In genomic region chr18:58042826-58043362, GRCh38 we compare ENCODE assay signal across 8 cellular contexts. TPM values are rescaled to one million over a fixed set of nuclear protein-coding genes. Genes with fewer than 3 reads are reported as not detected.
DNase-seq lines count a peak whose midpoint lies in the region; ATAC-seq, FAIRE-seq and TF ChIP-seq lines count a peak whose summit lies in the region.

No MANE protein-coding gene starts in this region.

- peaks cover 35% of the 10 kb centered on the region for H3K79me2 ChIP-seq in K562 (ENCODE audit: control insufficient read depth, insufficient read depth, low read length)

- no peak for DNase-seq in stimulated activated naive CD8-positive, alpha-beta T cell treated with anti-CD3 and anti-CD28 coated beads, Interleukin-15, Interleukin-2, amounts not matched to agents 100 U/mL and 50 U/mL, for 24 hours
- DNase-seq in K562 (ENCODE audit: extremely low read depth in 1 of 4, low spot score in 3 of 4) (peak in 1 of 4 experiments; percentile 27), lung microvascular endothelial cell (ENCODE audit: low read depth in 2 of 2) (peak; percentile 3), D341Med (ENCODE audit: low spot score) (no peak), DMS114 treated with DMSO at 0.1 percent for 48 hours (lab: John Stamatoyannopoulos, UW; ENCODE audit: unreplicated experiment) (no peak)

- no peaks in the 10 kb centered on the region for H3K9me3 Mint-ChIP-seq in stimulated activated naive CD8-positive, alpha-beta T cell treated with anti-CD3 and anti-CD28 coated beads, Interleukin-15, Interleukin-2, amounts not matched to agents 100 ng/mL and 50 ng/mL, for 24 hours

- no peak for TF ChIP-seq POLR2A in K562 (conservative IDR thresholded peaks at IDR 0.05)

- no peaks in the 10 kb centered on the region for H3K36me3 Mint-ChIP-seq in stimulated activated naive CD8-positive, alpha-beta T cell treated with anti-CD3 and anti-CD28 coated beads, Interleukin-15, Interleukin-2, amounts not matched to agents 100 ng/mL and 50 ng/mL, for 24 hours (ENCODE audit: low read depth)

- FAIRE-seq in K562 (lab: Jason Lieb, UNC), result peak; percentile 32

- H2AFZ ChIP-seq in K562 (ENCODE audit: low read depth, low read length), result peak overlapping the region; percentile 96

- H4K20me1 ChIP-seq in K562 (replicated peaks; ENCODE audit: control insufficient read depth, insufficient read depth, low read length), result no peaks in the 10 kb centered on the region

- H3K4me1 Mint-ChIP-seq in stimulated activated naive CD8-positive, alpha-beta T cell treated with anti-CD3 and anti-CD28 coated beads, Interleukin-15, Interleukin-2, amounts not matched to agents 100 ng/mL and 50 ng/mL, for 24 hours (ENCODE audit: low read depth), result peaks cover 38% of the 10 kb centered on the region

- no peaks in the 10 kb centered on the region for H3K27me3 ChIP-seq in K562 (ENCODE audit: control insufficient read depth in 2 of 2, insufficient read depth in 2 of 2, low read length in 2 of 2)

- WGBS in K562 (ENCODE audit: insufficient coverage, low coverage, missing lambda C conversion rate), result 11% methylated on average over 13 of the region's 14 CpGs

- CTCF ChIA-PET in K562 (lab: Yijun Ruan, JAX; ENCODE audit: low intra/inter-chr PET ratio), result interaction anchor here (1.2 to 2.2 kb wide), 4 partner anchors 79 to 280 kb away, joined by 3 to 17 read pairs (median 6); no protein-coding TSS in a partner anchor

- H3K4me3 Mint-ChIP-seq in stimulated activated naive CD8-positive, alpha-beta T cell treated with anti-CD3 and anti-CD28 coated beads, Interleukin-15, Interleukin-2, amounts not matched to agents 100 ng/mL and 50 ng/mL, for 24 hours, result peak overlapping the region; percentile 84

- intact Hi-C loops in K562 (cut with micrococcal nuclease), result loop anchor here (1.0 to 5.0 kb wide), 6 partner anchors 71 to 161 kb away; no protein-coding TSS in a partner anchor

- H3K27me3 Mint-ChIP-seq in stimulated activated naive CD8-positive, alpha-beta T cell treated with anti-CD3 and anti-CD28 coated beads, Interleukin-15, Interleukin-2, amounts not matched to agents 100 ng/mL and 50 ng/mL, for 24 hours, result peaks cover 14% of the 10 kb centered on the region

- H3K4me2 ChIP-seq in K562 (ENCODE audit: insufficient read depth, low read length), result peak overlapping the region; percentile 80

- peak overlapping the region; percentile 55 to 65; a peak in 3 of 4 replicates for H3K9ac ChIP-seq in K562 (ENCODE audit: insufficient read depth in 1 of 2, low read depth in 2 of 2, low read length in 2 of 2)

- no peaks in the 10 kb centered on the region for H3K9me3 ChIP-seq in K562 (replicated peaks; ENCODE audit: control insufficient read depth, insufficient read depth, low read depth, low read length)

- H3K9me1 ChIP-seq in K562 (ENCODE audit: control insufficient read depth, insufficient read depth, low read length), result no peaks in the 10 kb centered on the region

- peak overlapping the region; percentile 76 for H3K27ac ChIP-seq in K562 (ENCODE audit: extremely low read depth, low read depth, low read length)

- H3K27ac Mint-ChIP-seq in stimulated activated naive CD8-positive, alpha-beta T cell treated with anti-CD3 and anti-CD28 coated beads, Interleukin-15, Interleukin-2, amounts not matched to agents 100 ng/mL and 50 ng/mL, for 24 hours, result peak overlapping the region; percentile 49

- POLR2A ChIA-PET in K562 (lab: Yijun Ruan, JAX), result interaction anchor here (0.7 to 1.5 kb wide), 2 partner anchors 38 to 79 kb away, joined by 3 to 4 read pairs; no protein-coding TSS in a partner anchor

- ATAC-seq in stimulated activated naive CD8-positive, alpha-beta T cell treated with anti-CD3 and anti-CD28 coated beads, Interleukin-15, Interleukin-2, amounts not matched to agents 100 U/mL and 50 U/mL, for 24 hours, result no peak
- ATAC-seq in K562 (no peak), HG02973 (IDR thresholded peaks at IDR 0.05; ENCODE audit: unreplicated experiment) (no peak), GM18870 (IDR thresholded peaks at IDR 0.05; ENCODE audit: unreplicated experiment) (no peak)

- TF ChIP-seq CTCF in K562 (IDR thresholded peaks at IDR 0.05 in 2 of 3, conservative IDR thresholded peaks at IDR 0.05 in 1 of 3; ENCODE audit: insufficient read depth in 2 of 3, low read depth in 1 of 3, low read length in 3 of 3), result no peak

- peak overlapping the region; percentile 71 for H3K4me3 ChIP-seq in K562

- no TSS peak for BruUV-seq in K562 (replicated peaks; lab: Mats Ljungman, UMichigan)

- TF ChIP-seq RAD21 in K562 (CRISPR knock-in tag; conservative IDR thresholded peaks at IDR 0.05 in 1 of 2, IDR thresholded peaks at IDR 0.05 in 1 of 2), result no peak

- peaks cover 22 to 29% of the 10 kb centered on the region in 2 experiments; a peak in 4 of 5 replicates for H3K4me1 ChIP-seq in K562 (replicated peaks in 1 of 2; ENCODE audit: control insufficient read depth in 2 of 2, insufficient read depth in 2 of 2, low read length in 2 of 2)

- H3K36me3 ChIP-seq in K562 (ENCODE audit: control insufficient read depth, insufficient read depth, low read length), result no peaks in the 10 kb centered on the region

- in situ Hi-C loops in K562 (cut with MboI), result no loop called here

- no peak for TF ChIP-seq EP300 in K562 (IDR thresholded peaks at IDR 0.05; ENCODE audit: low read length)

TF ChIP-seq in K562, 482 proteins besides CTCF, POLR2A, EP300 and RAD21 (continues in another document):
- TF ChIP-seq BACH1 (tag; IDR thresholded peaks at IDR 0.05), result 0 out of 2 replicates have a peak, but pooled peaks have one; percentile 20
- TF ChIP-seq, protein P1, sequence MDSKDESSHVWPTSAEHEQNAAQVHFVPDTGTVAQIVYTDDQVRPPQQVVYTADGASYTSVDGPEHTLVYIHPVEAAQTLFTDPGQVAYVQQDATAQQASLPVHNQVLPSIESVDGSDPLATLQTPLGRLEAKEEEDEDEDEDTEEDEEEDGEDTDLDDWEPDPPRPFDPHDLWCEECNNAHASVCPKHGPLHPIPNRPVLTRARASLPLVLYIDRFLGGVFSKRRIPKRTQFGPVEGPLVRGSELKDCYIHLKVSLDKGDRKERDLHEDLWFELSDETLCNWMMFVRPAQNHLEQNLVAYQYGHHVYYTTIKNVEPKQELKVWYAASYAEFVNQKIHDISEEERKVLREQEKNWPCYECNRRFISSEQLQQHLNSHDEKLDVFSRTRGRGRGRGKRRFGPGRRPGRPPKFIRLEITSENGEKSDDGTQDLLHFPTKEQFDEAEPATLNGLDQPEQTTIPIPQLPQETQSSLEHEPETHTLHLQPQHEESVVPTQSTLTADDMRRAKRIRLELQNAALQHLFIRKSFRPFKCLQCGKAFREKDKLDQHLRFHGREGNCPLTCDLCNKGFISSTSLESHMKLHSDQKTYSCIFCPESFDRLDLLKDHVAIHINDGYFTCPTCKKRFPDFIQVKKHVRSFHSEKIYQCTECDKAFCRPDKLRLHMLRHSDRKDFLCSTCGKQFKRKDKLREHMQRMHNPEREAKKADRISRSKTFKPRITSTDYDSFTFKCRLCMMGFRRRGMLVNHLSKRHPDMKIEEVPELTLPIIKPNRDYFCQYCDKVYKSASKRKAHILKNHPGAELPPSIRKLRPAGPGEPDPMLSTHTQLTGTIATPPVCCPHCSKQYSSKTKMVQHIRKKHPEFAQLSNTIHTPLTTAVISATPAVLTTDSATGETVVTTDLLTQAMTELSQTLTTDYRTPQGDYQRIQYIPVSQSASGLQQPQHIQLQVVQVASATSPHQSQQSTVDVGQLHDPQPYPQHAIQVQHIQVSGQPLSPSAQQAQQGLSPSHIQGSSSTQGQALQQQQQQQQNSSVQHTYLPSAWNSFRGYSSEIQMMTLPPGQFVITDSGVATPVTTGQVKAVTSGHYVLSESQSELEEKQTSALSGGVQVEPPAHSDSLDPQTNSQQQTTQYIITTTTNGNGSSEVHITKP (IDR thresholded peaks at IDR 0.05; ENCODE audit: partially characterized antibody), result peak; percentile 85
- TF ChIP-seq U2AF1 (optimal IDR thresholded peaks at IDR 0.05; ENCODE audit: low read depth, low read length), result no peak

RNA-seq across cellular contexts. Expression of gene NEDD4L, which starts 1.1 kb away (rescaled TPM):
- total RNA-seq in K562 (2011; cell fraction: chromatin; rRNA removed; ENCODE audit: low replicate concordance), result 85.7 and 138 TPM in 2 replicates
- total RNA-seq in K562 (2011; cell fraction: nucleolus; rRNA removed), result 40.2 and 48.4 TPM in 2 replicates
- total RNA-seq in K562 (2011; cell fraction: nucleoplasm; rRNA removed), result 71.6 and 95.8 TPM in 2 replicates
- total RNA-seq in K562 (2014; rRNA removed) (17.3 and 21.3 TPM in 2 replicates), K562 (2014; rRNA removed; fragmentation: Illumina TruSeq; extraction: Trizol) (16.3 and 21.7 TPM in 2 replicates), K562 (2015; rRNA removed; fragmentation: Illumina TruSeq; extraction: Trizol) (14.4 and 16.5 TPM in 2 replicates), K562 (2021) (32.7 and 33.4 TPM in 2 replicates), lung microvascular endothelial cell (9.7 and 10.5 TPM in 2 replicates)
- polyA plus RNA-seq in K562 (2011; rRNA removed) (11.5 and 19.9 TPM in 2 replicates), K562 (2014; fragmentation: Illumina TruSeq; extraction: Trizol) (23.9 and 27.0 TPM in 2 replicates), K562 (2014; fragmentation: Nextera tagmentation; extraction: Ambion mirVana) (10 to 100 TPM in 1 of 2 experiments, 1 to 10 TPM in 1; 8.1 to 11.1 TPM), K562 (2014; rRNA removed) (22.5 and 25.2 TPM in 2 replicates)
- 10.1 and 20.6 TPM in 2 replicates for polyA plus RNA-seq in K562 (2011; cell fraction: cytosol; rRNA removed)
- 23.6 and 40.4 TPM in 2 replicates for polyA plus RNA-seq in K562 (2011; cell fraction: nucleus; rRNA removed)
- polyA plus RNA-seq in K562 (2012), result 17.9 and 22.9 TPM in 2 replicates
- 31.3 and 33.1 TPM in 2 replicates for polyA minus RNA-seq in K562 (2011; rRNA and poly(A)+ RNA removed)
- polyA minus RNA-seq in K562 (2011; cell fraction: cytosol; rRNA and poly(A)+ RNA removed), result 15.2 and 15.9 TPM in 2 replicates
- polyA minus RNA-seq in K562 (2011; cell fraction: nucleus; rRNA and poly(A)+ RNA removed), result 30.0 and 35.5 TPM in 2 replicates

Comparison
In these comparisons a context has a peak if more than half of its experiments do, and no peak if none do; other contexts are left out.
1. DNase-seq: peak in lung microvascular endothelial cell (2 of 2); none in stimulated activated naive CD8-positive, alpha-beta T cell treated with anti-CD3 and anti-CD28 coated beads, Interleukin-15, Interleukin-2, amounts not matched to agents 100 U/mL and 50 U/mL, for 24 hours (single experiment), D341Med (single experiment) and DMS114 treated with DMSO at 0.1 percent for 48 hours (single experiment).